25 cellular contexts compared by ENCODE assay signal in genomic region chr16:2001035-2001434, GRCh38. TPM values are rescaled to one million over a fixed set of nuclear protein-coding genes. Genes with fewer than 3 reads are reported as not detected.
DNase-seq lines count a peak whose midpoint lies in the region; ATAC-seq, FAIRE-seq and TF ChIP-seq lines count a peak whose summit lies in the region.
"Had no signal": no experiment of that assay in that cellular context is flagged by ENCODE, and none has a peak within 500 bp of the region (broad histone marks: within the 10 kb centered on the region; RNA-seq: fewer than 3 reads in every experiment).

No MANE protein-coding gene starts in this region.

- H3K4me1 ChIP-seq in right cardiac atrium (ENCODE audit: control insufficient read depth, insufficient read depth, low read length): peaks cover 2% of the 10 kb centered on the region
- H3K4me1 ChIP-seq in kidney (ENCODE audit: control insufficient read depth in 1 of 2, insufficient read depth in 1 of 2, low read depth in 1 of 2, low read length in 2 of 2): peaks cover 0 to 15% of the 10 kb centered on the region in 2 donors

- H3K27me3 ChIP-seq in right cardiac atrium (ENCODE audit: control insufficient read depth, insufficient read depth): no peaks in the 10 kb centered on the region
- H3K27me3 ChIP-seq: BLaER1 treated with 17β-estradiol and CSF1 and Interleukin-3, amounts not matched to agents 10 nM and 100 nM had no signal

- peaks cover 8% of the 10 kb centered on the region for H3K36me3 Mint-ChIP-seq in T-helper 1 cell treated with Interleukin-12 subunit alpha and Interleukin-12 subunit beta and Interleukin-4 antibody, amounts not matched to agents 30 μg/mL and 1 μg/mL, for 36 hours (ENCODE audit: low read depth)
- H3K36me3 Mint-ChIP-seq in osteocyte (ENCODE audit: unreplicated experiment): peaks cover 15% of the 10 kb centered on the region

- H3K9me3 ChIP-seq in right cardiac atrium (ENCODE audit: control insufficient read depth, low read length) (no peaks in the 10 kb centered on the region), kidney (ENCODE audit: control insufficient read depth in 1 of 2, low read length in 2 of 2) (no peaks in the 10 kb centered on the region)
- H3K9me3 ChIP-seq: BLaER1 treated with 17β-estradiol and CSF1 and Interleukin-3, amounts not matched to agents 10 nM and 100 nM had no signal

- H3K4me3 ChIP-seq in right cardiac atrium (ENCODE audit: low read length) (no peak overlapping the region), kidney (ENCODE audit: low read length in 2 of 2) (no peak overlapping the region)
- H3K4me3 ChIP-seq: BLaER1 treated with 17β-estradiol and CSF1 and Interleukin-3, amounts not matched to agents 10 nM and 100 nM; GM12878; GM23248 had no signal

- H3K27ac Mint-ChIP-seq in T-helper 1 cell treated with Interleukin-12 subunit alpha and Interleukin-12 subunit beta and Interleukin-4 antibody, amounts not matched to agents 30 μg/mL and 1 μg/mL, for 36 hours: peak overlapping the region; percentile 45
- no peak overlapping the region for H3K27ac Mint-ChIP-seq in osteocyte (ENCODE audit: unreplicated experiment)
- H3K27ac Mint-ChIP-seq: B cell; CD4-positive, alpha-beta T cell; CD8-positive, alpha-beta memory T cell had no signal

- peaks cover 4% of the 10 kb centered on the region for H3K4me1 Mint-ChIP-seq in T-helper 1 cell treated with Interleukin-12 subunit alpha and Interleukin-12 subunit beta and Interleukin-4 antibody, amounts not matched to agents 30 μg/mL and 1 μg/mL, for 36 hours (ENCODE audit: low read depth)
- H3K4me1 Mint-ChIP-seq in osteocyte (ENCODE audit: unreplicated experiment): peaks cover 11% of the 10 kb centered on the region

- H3K9me3 Mint-ChIP-seq in T-helper 1 cell treated with Interleukin-12 subunit alpha and Interleukin-12 subunit beta and Interleukin-4 antibody, amounts not matched to agents 30 μg/mL and 1 μg/mL, for 36 hours: no peaks in the 10 kb centered on the region
- no peaks in the 10 kb centered on the region for H3K9me3 Mint-ChIP-seq in osteocyte (ENCODE audit: unreplicated experiment)
- H3K9me3 Mint-ChIP-seq: CD4-positive, alpha-beta T cell; CD8-positive, alpha-beta memory T cell had no signal

- H3K27ac ChIP-seq in right cardiac atrium (ENCODE audit: low read length) (no peak overlapping the region), kidney (ENCODE audit: low read depth in 2 of 2, low read length in 2 of 2) (no peak overlapping the region)
- H3K27ac ChIP-seq: 22Rv1; BLaER1 treated with 17β-estradiol and CSF1 and Interleukin-3, amounts not matched to agents 10 nM and 100 nM; GM23248 had no signal

- H3K9ac ChIP-seq in kidney (ENCODE audit: low read length in 2 of 2): no peak overlapping the region
- H3K9ac ChIP-seq: GM23248 had no signal

- H3K36me3 ChIP-seq in kidney (ENCODE audit: control insufficient read depth in 1 of 2, insufficient read depth in 2 of 2, low read length in 2 of 2): peaks cover 14 to 33% of the 10 kb centered on the region in 2 donors

- TF ChIP-seq CTCF in kidney (IDR thresholded peaks at IDR 0.05; ENCODE audit: borderline replicate concordance, extremely low read depth, insufficient read depth) (no peak), osteocyte (IDR thresholded peaks at IDR 0.05) (no peak)

- FAIRE-seq in kidney (lab: Jason Lieb, UNC): no peak
- FAIRE-seq: A204.1, D721Med, GM12878, GM19239, H1 had no signal

- DNase-seq in T-helper 1 cell (no peak), right cardiac atrium (peak in 2 of 3 donors; percentile 40 to 50), left ventricle myocardium superior (no peak), kidney (peak; percentile 63), osteocyte (ENCODE audit: extremely low spot score, unreplicated experiment) (no peak)
- DNase-seq: CD4-positive, alpha-beta T cell; CD8-positive, alpha-beta memory T cell; DMS 273 treated with DMSO at 0.1 percent for 48 hours; DMS79; EL; GDM1; GM23248; H7; HCEC 1CT had no signal

- no peaks in the 10 kb centered on the region for H3K27me3 Mint-ChIP-seq in T-helper 1 cell treated with Interleukin-12 subunit alpha and Interleukin-12 subunit beta and Interleukin-4 antibody, amounts not matched to agents 30 μg/mL and 1 μg/mL, for 36 hours (ENCODE audit: low read depth)
- H3K27me3 Mint-ChIP-seq in osteocyte (ENCODE audit: unreplicated experiment): no peaks in the 10 kb centered on the region
- H3K27me3 Mint-ChIP-seq: B cell; CD4-positive, alpha-beta T cell; CD8-positive, alpha-beta memory T cell had no signal

- 94% methylated on average over 19 of the region's 19 CpGs for WGBS in right cardiac atrium

- H3K4me3 Mint-ChIP-seq in T-helper 1 cell treated with Interleukin-12 subunit alpha and Interleukin-12 subunit beta and Interleukin-4 antibody, amounts not matched to agents 30 μg/mL and 1 μg/mL, for 36 hours: no peak overlapping the region
- H3K4me3 Mint-ChIP-seq in osteocyte (ENCODE audit: unreplicated experiment): no peak overlapping the region
- H3K4me3 Mint-ChIP-seq: B cell; CD14-positive monocyte; CD4-positive, alpha-beta T cell; CD8-positive, alpha-beta memory T cell had no signal

- ATAC-seq in right cardiac atrium (no peak), left ventricle myocardium superior (no peak)
- ATAC-seq: GM12878 had no signal

- intact Hi-C loops in right cardiac atrium (cut with DNase I) (loop anchor here in 1 of 4 donors (5.0 kb wide), 1 partner anchor 151 kb away; no protein-coding TSS in a partner anchor), left ventricle myocardium superior (cut with micrococcal nuclease) (no loop called here), kidney (cut with DNase I) (no loop called here)

RNA-seq across cellular contexts. Expression of gene ZNF598, which starts 8.6 kb away (rescaled TPM):
- 10 to 100 TPM; 16.8 to 20.5 (median 17.5) TPM for total RNA-seq in right cardiac atrium
- polyA plus RNA-seq in right cardiac atrium: 14.0 TPM
- total RNA-seq in left ventricle myocardium superior: 16.0 TPM
- total RNA-seq in kidney: 34.9 TPM
- polyA plus RNA-seq in kidney (ENCODE audit: insufficient read depth, low read depth, low replicate concordance): 14.3 TPM
- total RNA-seq in osteocyte: 45.4 and 46.9 TPM in 2 replicates

RNA-seq across cellular contexts. Expression of gene SYNGR3, which starts 11.3 kb away (rescaled TPM):
- total RNA-seq in right cardiac atrium: 1 to 10 TPM in 1 of 4 donors, under 1 TPM in 3; 0.57 to 1.0 (median 0.68) TPM
- 1.4 TPM for polyA plus RNA-seq in right cardiac atrium
- 1.0 TPM for total RNA-seq in left ventricle myocardium superior
- 2.2 TPM for total RNA-seq in kidney
- polyA plus RNA-seq in kidney (ENCODE audit: insufficient read depth, low read depth, low replicate concordance): 4.6 TPM
- total RNA-seq in osteocyte: 0.57 and 0.91 TPM in 2 replicates

RNA-seq across cellular contexts. Expression of gene GFER, which starts 17.0 kb away (rescaled TPM):
- total RNA-seq in right cardiac atrium (10 to 100 TPM; 19.6 to 25.7 (median 22.2) TPM), left ventricle myocardium superior (32.2 TPM), kidney (25.0 TPM), osteocyte (21.2 and 24.7 TPM in 2 replicates)
- polyA plus RNA-seq in right cardiac atrium (31.7 TPM), kidney (ENCODE audit: insufficient read depth, low read depth, low replicate concordance) (45.6 TPM)

RNA-seq across cellular contexts. Expression of gene NPW, which starts 18.6 kb away (rescaled TPM):
- total RNA-seq in right cardiac atrium (not detected), left ventricle myocardium superior (not detected), kidney (not detected), osteocyte (4.1 and 4.4 TPM in 2 replicates)
- polyA plus RNA-seq in right cardiac atrium (not detected), kidney (ENCODE audit: insufficient read depth, low read depth, low replicate concordance) (not detected)
- total RNA-seq: GM23248 had no signal
- polyA plus RNA-seq: CD14-positive monocyte; CD8-positive, alpha-beta memory T cell had no signal

RNA-seq across cellular contexts. Expression of gene NOXO1, which starts 19.8 kb away (rescaled TPM):
- total RNA-seq in right cardiac atrium (not detected), left ventricle myocardium superior (not detected), kidney (0.57 TPM), osteocyte (0.54 and 0.91 TPM in 2 replicates)
- polyA plus RNA-seq in right cardiac atrium (0.29 TPM), kidney (ENCODE audit: insufficient read depth, low read depth, low replicate concordance) (0.58 TPM)
- total RNA-seq: GM23248, H7 had no signal
- polyA plus RNA-seq: AG04450; CD14-positive monocyte; CD8-positive, alpha-beta memory T cell had no signal

Comparison
In these comparisons a context has a peak if more than half of its experiments do, and no peak if none do; other contexts are left out.
1. DNase-seq: peak in right cardiac atrium (2 of 3) and kidney (single experiment); none in T-helper 1 cell (0 of 5), left ventricle myocardium superior (single experiment) and osteocyte (single experiment).